ENCODE assay signal across 22 cellular contexts in the genomic region with DNA sequence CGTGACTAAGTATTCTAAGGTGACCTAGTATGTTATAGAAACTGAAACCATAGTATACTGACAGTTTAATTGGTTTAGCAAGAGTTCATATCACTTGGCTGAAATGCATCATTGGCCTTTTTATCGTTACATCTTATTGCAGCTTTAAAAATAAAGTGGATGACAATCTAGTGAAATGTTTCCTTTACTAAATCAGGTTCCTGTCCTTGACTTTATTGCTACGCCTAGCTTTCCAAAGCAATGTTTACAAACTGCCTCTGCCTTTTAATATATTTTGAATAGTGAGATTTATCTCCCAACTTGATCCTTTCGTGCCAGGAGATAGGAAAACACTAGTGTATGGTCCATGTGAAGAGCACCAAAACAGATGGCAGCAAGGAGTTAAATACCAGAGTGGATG.
DNase-seq lines count a peak whose midpoint lies in the region; ATAC-seq, FAIRE-seq and TF ChIP-seq lines count a peak whose summit lies in the region.
"Had no signal": no experiment of that assay in that cellular context is flagged by ENCODE, and none has a peak within 500 bp of the region (broad histone marks: within the 10 kb centered on the region; RNA-seq: fewer than 3 reads in every experiment).

No MANE protein-coding gene starts in this region.

- peaks cover 51% of the 10 kb centered on the region for H3K4me1 ChIP-seq in HepG2 (ENCODE audit: insufficient read depth, low read length)
- H3K4me1 ChIP-seq in right lobe of liver, result no peaks in the 10 kb centered on the region
- H3K4me1 ChIP-seq in smooth muscle cell (ENCODE audit: low read depth), result peaks cover 7% of the 10 kb centered on the region

- no peak for FAIRE-seq in HepG2 (lab: Jason Lieb, UNC)
- FAIRE-seq: A204.1, D721Med had no signal

- H3K27me3 ChIP-seq in HepG2 (ENCODE audit: control insufficient read depth in 1 of 2, insufficient read depth in 2 of 2, low read length in 2 of 2), result no peaks in the 10 kb centered on the region
- peaks cover 0 to 8% of the 10 kb centered on the region in 2 donors for H3K27me3 ChIP-seq in right lobe of liver
- H3K27me3 ChIP-seq in smooth muscle cell (ENCODE audit: low read depth), result no peaks in the 10 kb centered on the region

- no peaks in the 10 kb centered on the region for H3F3A ChIP-seq in smooth muscle cell (ENCODE audit: low read depth)

- H2AFZ ChIP-seq in HepG2 (ENCODE audit: low read length) (no peak overlapping the region), smooth muscle cell (ENCODE audit: low read depth) (no peak overlapping the region)
- H2AFZ ChIP-seq: GM23248 had no signal

- no peak overlapping the region for H3K27ac Mint-ChIP-seq in activated T-helper 17 cell treated with anti-CD3 and anti-CD28 coated beads, Interleukin-2, amount 50 U/mL, for 72 hours
- H3K27ac Mint-ChIP-seq in nephron (peak overlapping the region; percentile 24 to 78 (median 42)), glutamatergic neuron (ENCODE audit: unreplicated experiment) (no peak overlapping the region)
- H3K27ac Mint-ChIP-seq: T-cell had no signal

- H3K79me2 ChIP-seq in HepG2 (ENCODE audit: insufficient read depth, low read length), result peaks cover 74% of the 10 kb centered on the region
- H3K79me2 ChIP-seq in smooth muscle cell (ENCODE audit: low read depth), result no peaks in the 10 kb centered on the region

- no peak for TF ChIP-seq EP300 in HepG2 (IDR thresholded peaks at IDR 0.05; ENCODE audit: low read depth in 2 of 2, low read length in 2 of 2)
- no peak for TF ChIP-seq EP300 in HepG2 (CRISPR knock-in tag; IDR thresholded peaks at IDR 0.05; ENCODE audit: borderline replicate concordance)

- WGBS in HepG2 (ENCODE audit: low lambda C conversion rate), result 92% methylated on average over 4 of the region's 4 CpGs
- 52% methylated on average over 4 of the region's 4 CpGs for WGBS in right lobe of liver (ENCODE audit: insufficient coverage, low coverage, low lambda C conversion rate, missing lambda C conversion rate)
- 74% methylated on average over 4 of the region's 4 CpGs for WGBS in smooth muscle cell (ENCODE audit: low lambda C conversion rate)

- no peaks in the 10 kb centered on the region for H3K9me3 Mint-ChIP-seq in activated T-helper 17 cell treated with anti-CD3 and anti-CD28 coated beads, Interleukin-2, amount 50 U/mL, for 72 hours
- H3K9me3 Mint-ChIP-seq in nephron (peaks cover 5% of the 10 kb centered on the region), glutamatergic neuron (ENCODE audit: unreplicated experiment) (no peaks in the 10 kb centered on the region)

- TSS peak; percentile 10 for BruUV-seq in HepG2 (replicated peaks; lab: Mats Ljungman, UMichigan)

- TF ChIP-seq POLR2A in HepG2 (IDR thresholded peaks at IDR 0.05; ENCODE audit: insufficient read depth in 1 of 2, low read depth in 2 of 2, low read length in 2 of 2) (no peak), right lobe of liver (IDR thresholded peaks at IDR 0.05) (no peak)

- no peak for ATAC-seq in HepG2
- no peak for ATAC-seq in right lobe of liver
- peak; percentile 28 for ATAC-seq in activated T-helper 17 cell treated with anti-CD3 and anti-CD28 coated beads, Interleukin-2, amount 50 U/mL, for 72 hours (replicated peaks)
- ATAC-seq: Panc1, SK-N-SH treated with all-trans-retinoic acid at 6 μM for 48 hours, T-cell had no signal

- POLR2A ChIA-PET in HepG2 (lab: Yijun Ruan, JAX), result no interaction called here

- peaks cover 77% of the 10 kb centered on the region for H4K20me1 ChIP-seq in HepG2 (ENCODE audit: insufficient read depth, low read length)
- no peaks in the 10 kb centered on the region for H4K20me1 ChIP-seq in smooth muscle cell (ENCODE audit: low read depth)

- H3K27ac ChIP-seq in HepG2 (ENCODE audit: extremely low read length, insufficient read depth, low read length) (no peak overlapping the region), right lobe of liver (no peak overlapping the region), smooth muscle cell (ENCODE audit: low read depth) (no peak overlapping the region)
- H3K27ac ChIP-seq: C4-2B, GM23248 had no signal

- DNase-seq in HepG2 (ENCODE audit: low spot score), result no peak
- DNase-seq in right lobe of liver, result no peak
- DNase-seq in NCI-H446 treated with DMSO at 0.1 percent for 48 hours (lab: John Stamatoyannopoulos, UW), result no peak
- DNase-seq in smooth muscle cell (lab: John Stamatoyannopoulos, UW; ENCODE audit: unreplicated experiment), result no peak
- no peak for DNase-seq in glutamatergic neuron
- DNase-seq: DMS79, GM23248, KG1, NCI-H1105 treated with DMSO at 0.1 percent for 48 hours, NCI-H2029 treated with DMSO at 0.1 percent for 48 hours, NCI-H446, NCI-H69, SIG-M5, T-cell had no signal

- intact Hi-C loops in HepG2 (cut with micrococcal nuclease; ENCODE audit: unreplicated experiment), result no loop called here
- intact Hi-C loops in right lobe of liver (cut with DNase I), result no loop called here

- no peaks in the 10 kb centered on the region for H3K27me3 Mint-ChIP-seq in activated T-helper 17 cell treated with anti-CD3 and anti-CD28 coated beads, Interleukin-2, amount 50 U/mL, for 72 hours
- no peaks in the 10 kb centered on the region for H3K27me3 Mint-ChIP-seq in nephron (ENCODE audit: low read depth)
- H3K27me3 Mint-ChIP-seq in glutamatergic neuron (ENCODE audit: unreplicated experiment), result peaks cover 1% of the 10 kb centered on the region

- no peak for TF ChIP-seq CTCF in HepG2 (CRISPR knock-in tag; IDR thresholded peaks at IDR 0.05)
- TF ChIP-seq CTCF in right lobe of liver (IDR thresholded peaks at IDR 0.05), result no peak
- no peak for TF ChIP-seq CTCF in nephron (IDR thresholded peaks at IDR 0.05; ENCODE audit: unreplicated experiment in 3 of 3)
- no peak for TF ChIP-seq CTCF in smooth muscle cell (IDR thresholded peaks at IDR 0.05; ENCODE audit: borderline replicate concordance, insufficient read depth, poor library complexity, severe bottlenecking)
- TF ChIP-seq CTCF in glutamatergic neuron (IDR thresholded peaks at IDR 0.05; ENCODE audit: partially characterized antibody, unreplicated experiment), result no peak

- H3K4me3 ChIP-seq in HepG2 (replicated peaks in 1 of 3; ENCODE audit: insufficient read depth in 1 of 3, low read depth in 2 of 3, low read length in 3 of 3), result no peak overlapping the region
- no peak overlapping the region for H3K4me3 ChIP-seq in right lobe of liver
- no peak overlapping the region for H3K4me3 ChIP-seq in smooth muscle cell
- H3K4me3 ChIP-seq: GM23248, HAP-1 had no signal

- TF ChIP-seq RAD21 in HepG2 (CRISPR knock-in tag; IDR thresholded peaks at IDR 0.05), result no peak

- H3K4me3 Mint-ChIP-seq in activated T-helper 17 cell treated with anti-CD3 and anti-CD28 coated beads, Interleukin-2, amount 50 U/mL, for 72 hours, result no peak overlapping the region
- no peak overlapping the region for H3K4me3 Mint-ChIP-seq in nephron
- H3K4me3 Mint-ChIP-seq in glutamatergic neuron (ENCODE audit: unreplicated experiment), result no peak overlapping the region
- H3K4me3 Mint-ChIP-seq: T-cell had no signal

- H3K36me3 Mint-ChIP-seq in activated T-helper 17 cell treated with anti-CD3 and anti-CD28 coated beads, Interleukin-2, amount 50 U/mL, for 72 hours (ENCODE audit: low read depth), result no peaks in the 10 kb centered on the region
- peaks cover 42% of the 10 kb centered on the region for H3K36me3 Mint-ChIP-seq in nephron (ENCODE audit: low read depth)
- H3K36me3 Mint-ChIP-seq in glutamatergic neuron (ENCODE audit: unreplicated experiment), result no peaks in the 10 kb centered on the region
- H3K36me3 Mint-ChIP-seq: T-cell had no signal

- H3K9ac ChIP-seq in HepG2 (ENCODE audit: insufficient read depth, low read depth, low read length) (no peak overlapping the region), smooth muscle cell (ENCODE audit: low read depth) (no peak overlapping the region)
- H3K9ac ChIP-seq: GM23248 had no signal

- peaks cover 4 to 25% of the 10 kb centered on the region in 2 experiments for H3K36me3 ChIP-seq in HepG2 (replicated peaks in 1 of 2; ENCODE audit: control insufficient read depth in 1 of 2, insufficient read depth in 2 of 2, low read length in 2 of 2)
- H3K36me3 ChIP-seq in right lobe of liver, result no peaks in the 10 kb centered on the region
- H3K36me3 ChIP-seq in smooth muscle cell (ENCODE audit: low read depth), result no peaks in the 10 kb centered on the region

- CTCF ChIA-PET in HepG2 (lab: Yijun Ruan, JAX; ENCODE audit: low intra/inter-chr PET ratio, low total read pairs), result no interaction called here

- H3K4me2 ChIP-seq in HepG2 (ENCODE audit: low read depth, low read length) (no peak overlapping the region), smooth muscle cell (no peak overlapping the region)

- in situ Hi-C loops in HepG2 (cut with HindIII; ENCODE audit: extremely low pct_ligation_motif_present, low pct_unique_long_range_greater_than_20kb), result no loop called here

- H3K9me3 ChIP-seq in HepG2 (ENCODE audit: low read length), result no peaks in the 10 kb centered on the region
- no peaks in the 10 kb centered on the region for H3K9me3 ChIP-seq in right lobe of liver
- H3K9me3 ChIP-seq in smooth muscle cell (replicated peaks; ENCODE audit: low read depth), result no peaks in the 10 kb centered on the region
- H3K9me3 ChIP-seq: HAP-1 had no signal

- peaks cover 9% of the 10 kb centered on the region for H3K4me1 Mint-ChIP-seq in activated T-helper 17 cell treated with anti-CD3 and anti-CD28 coated beads, Interleukin-2, amount 50 U/mL, for 72 hours
- H3K4me1 Mint-ChIP-seq in nephron (peaks cover 33% of the 10 kb centered on the region), glutamatergic neuron (ENCODE audit: low read depth, unreplicated experiment) (peaks cover 1% of the 10 kb centered on the region)

TF ChIP-seq in HepG2, 621 proteins besides CTCF, POLR2A, EP300 and RAD21 (continues in another document):
- no peak for TF ChIP-seq ZNF367 (CRISPR knock-in tag; IDR thresholded peaks at IDR 0.05; ENCODE audit: borderline replicate concordance)
- no peak for TF ChIP-seq CENPT (CRISPR knock-in tag; IDR thresholded peaks at IDR 0.05; ENCODE audit: low read depth)
- TF ChIP-seq ZFP37 (CRISPR knock-in tag; IDR thresholded peaks at IDR 0.05; ENCODE audit: borderline replicate concordance), result no peak
- no peak for TF ChIP-seq ZNF891 (CRISPR knock-in tag; IDR thresholded peaks at IDR 0.05)
- no peak for TF ChIP-seq ZNF282 (IDR thresholded peaks at IDR 0.05; ENCODE audit: partially characterized antibody)

Comparison
In these comparisons a context has a peak if more than half of its experiments do, and no peak if none do; other contexts are left out.
1. H3K27ac Mint-ChIP-seq: peak in nephron (3 of 3); none in activated T-helper 17 cell treated with anti-CD3 and anti-CD28 coated beads, Interleukin-2, amount 50 U/mL, for 72 hours (single experiment) and glutamatergic neuron (single experiment).